ENCODE assay signal across 8 cellular contexts in the genomic region with DNA sequence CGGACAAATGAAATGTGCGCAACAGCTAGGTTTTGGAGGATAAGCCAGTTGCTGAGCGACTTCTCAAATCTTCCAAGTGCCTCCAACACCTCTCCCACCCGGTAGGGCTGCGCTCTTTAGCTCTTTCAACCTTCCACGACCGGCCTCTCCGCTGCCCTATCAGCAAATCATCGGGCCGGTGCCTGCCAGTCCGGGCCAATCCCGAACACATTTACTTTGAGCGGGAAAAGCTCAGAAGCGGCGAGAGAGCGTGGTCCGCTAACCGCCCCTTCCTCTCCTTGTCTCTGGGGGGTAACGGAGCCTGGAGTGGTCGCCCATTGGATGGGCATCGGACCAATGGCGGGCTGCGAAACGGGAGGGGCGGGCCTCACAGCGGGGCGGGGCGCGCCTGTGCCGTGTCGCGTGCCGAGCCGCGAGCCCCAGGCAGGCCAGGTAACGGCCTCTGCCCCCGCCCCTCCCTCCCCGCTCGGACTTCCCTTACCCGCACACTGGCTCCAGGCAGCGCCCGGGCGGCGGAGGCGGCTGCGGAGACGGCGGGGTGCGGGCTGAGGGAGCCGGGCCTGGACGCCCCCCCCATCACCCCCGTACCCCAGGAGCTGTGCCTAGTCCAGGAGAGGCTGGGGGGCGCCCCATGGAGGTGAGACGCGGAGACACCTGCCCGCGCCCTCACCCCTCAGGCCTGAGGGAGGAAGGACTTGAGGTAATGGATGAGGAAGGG. TPM values are rescaled to one million over a fixed set of nuclear protein-coding genes. Genes with fewer than 3 reads are reported as not detected.
DNase-seq lines count a peak whose midpoint lies in the region; TF ChIP-seq lines count a peak whose summit lies in the region.

A gene (plus strand): TSS at position 486 of the 718 bp plus-strand sequence. CDS start 146 bp downstream, at position 632.

- H3K27me3 Mint-ChIP-seq in CD8-positive, alpha-beta memory T cell = peaks cover 30 to 42% of the 10 kb centered on the region in 2 donors

- no peak for TF ChIP-seq POLR2A in sigmoid colon (IDR thresholded peaks at IDR 0.05)

- in situ Hi-C loops in KBM-7 (cut with MboI; ENCODE audit: low pct_unique_long_range_greater_than_20kb, low sequenced_read_pairs) = no loop called here

- no peaks in the 10 kb centered on the region for H3K27me3 ChIP-seq in CD8-positive, alpha-beta memory T cell (ENCODE audit: insufficient read depth, low read length, poor library complexity, severe bottlenecking)
- H3K27me3 ChIP-seq in sigmoid colon = peaks cover 30 to 56% (median 35%) of the 10 kb centered on the region in 3 donors

- CTCF ChIA-PET in CD8-positive, alpha-beta memory T cell (lab: Charles Lee) = no interaction called here

- peaks cover 3 to 9% (median 4%) of the 10 kb centered on the region in 3 donors for H3K4me1 Mint-ChIP-seq in CD8-positive, alpha-beta memory T cell

- peak within 1 kb of the TSS in 1 of 8 donors; percentile 33 for H3K27ac Mint-ChIP-seq in CD8-positive, alpha-beta memory T cell

- no peak within 1 kb of the TSS for H3K4me3 ChIP-seq in CD8-positive, alpha-beta memory T cell (ENCODE audit: low read length)
- peak within 1 kb of the TSS in 2 of 4 donors; percentile 26 to 31 for H3K4me3 ChIP-seq in sigmoid colon

- peaks cover 0 to 3% (median 2%) of the 10 kb centered on the region in 5 donors for H3K9me3 Mint-ChIP-seq in CD8-positive, alpha-beta memory T cell

- no peaks in the 10 kb centered on the region for H3K36me3 Mint-ChIP-seq in CD8-positive, alpha-beta memory T cell

- no peak for TF ChIP-seq CTCF in sigmoid colon (IDR thresholded peaks at IDR 0.05)

- H3K4me3 Mint-ChIP-seq in CD8-positive, alpha-beta memory T cell = peak within 1 kb of the TSS in 6 of 7 donors; percentile 50 to 76 (median 74)

- intact Hi-C loops in sigmoid colon (cut with DNase I) = no loop called here

- 8 to 20% methylated on average over 57 of the region's 57 CpGs for WGBS in sigmoid colon, 2 donors

- DNase-seq in CD8-positive, alpha-beta memory T cell = peak in 2 of 5 donors; percentile 6 to 22
- peak; percentile 95 for DNase-seq in KBM-7
- DNase-seq in activated CD4-positive, alpha-beta T cell treated with anti-CD3 and anti-CD28 coated beads, Interleukin-2, amount 50 U/mL, for 24 hours (ENCODE audit: low read depth in 1 of 2, low spot score in 1 of 2) = peak; percentile 18 to 29
- DNase-seq in germinal center (ENCODE audit: low spot score) = peak; percentile 80
- DNase-seq in stimulated activated CD4-positive, alpha-beta T cell treated with anti-CD3 and anti-CD28 coated beads, Interleukin-1b, Interleukin-23, amount 100 ng/mL, for 48 hours = peak; percentile 39
- no peak for DNase-seq in AML-193 (lab: John Stamatoyannopoulos, UW)
- no peak for DNase-seq in SIG-M5 treated with dmso at 0.1 percent for 504 hours (lab: John Stamatoyannopoulos, UW; ENCODE audit: unreplicated experiment)
- no peak for DNase-seq in sigmoid colon

- no peaks in the 10 kb centered on the region for H3K4me1 ChIP-seq in CD8-positive, alpha-beta memory T cell (ENCODE audit: insufficient read depth, low read length)
- H3K4me1 ChIP-seq in sigmoid colon = peaks cover 0 to 14% (median 5%) of the 10 kb centered on the region in 4 donors

- H3K9me3 ChIP-seq in CD8-positive, alpha-beta memory T cell (ENCODE audit: low read length) = no peaks in the 10 kb centered on the region
- H3K9me3 ChIP-seq in sigmoid colon = no peaks in the 10 kb centered on the region

- no peaks in the 10 kb centered on the region for H3K36me3 ChIP-seq in CD8-positive, alpha-beta memory T cell (ENCODE audit: insufficient read depth, low read length)
- H3K36me3 ChIP-seq in sigmoid colon = no peaks in the 10 kb centered on the region

- H3K27ac ChIP-seq in CD8-positive, alpha-beta memory T cell (ENCODE audit: low read depth, low read length) = no peak within 1 kb of the TSS
- no peak within 1 kb of the TSS for H3K27ac ChIP-seq in sigmoid colon

- POLR2A ChIA-PET in CD8-positive, alpha-beta memory T cell (lab: Charles Lee) = no interaction called here

- TF ChIP-seq EP300 in sigmoid colon (IDR thresholded peaks at IDR 0.05) = no peak

RNA-seq across cellular contexts. Expression of the gene that starts here (rescaled TPM):
- under 1 TPM; 0.16 to 0.31 TPM for total RNA-seq in CD8-positive, alpha-beta memory T cell
- 0.09 TPM for polyA plus RNA-seq in CD8-positive, alpha-beta memory T cell
- under 1 TPM in 1 of 4 donors, not detected in 3; 0.36 TPM for total RNA-seq in sigmoid colon
- under 1 TPM in 1 of 3 donors, not detected in 2; 0.12 TPM for polyA plus RNA-seq in sigmoid colon

Comparison
In these comparisons a context has a peak if more than half of its experiments do, and no peak if none do; other contexts are left out.
1. DNase-seq: peak in KBM-7 (single experiment), activated CD4-positive, alpha-beta T cell treated with anti-CD3 and anti-CD28 coated beads, Interleukin-2, amount 50 U/mL, for 24 hours (2 of 2), germinal center (single experiment) and stimulated activated CD4-positive, alpha-beta T cell treated with anti-CD3 and anti-CD28 coated beads, Interleukin-1b, Interleukin-23, amount 100 ng/mL, for 48 hours (single experiment); none in AML-193 (0 of 2), SIG-M5 treated with dmso at 0.1 percent for 504 hours (single experiment) and sigmoid colon (single experiment).